Comparison of ENCODE assay signal across 8 cellular contexts in the genomic region with DNA sequence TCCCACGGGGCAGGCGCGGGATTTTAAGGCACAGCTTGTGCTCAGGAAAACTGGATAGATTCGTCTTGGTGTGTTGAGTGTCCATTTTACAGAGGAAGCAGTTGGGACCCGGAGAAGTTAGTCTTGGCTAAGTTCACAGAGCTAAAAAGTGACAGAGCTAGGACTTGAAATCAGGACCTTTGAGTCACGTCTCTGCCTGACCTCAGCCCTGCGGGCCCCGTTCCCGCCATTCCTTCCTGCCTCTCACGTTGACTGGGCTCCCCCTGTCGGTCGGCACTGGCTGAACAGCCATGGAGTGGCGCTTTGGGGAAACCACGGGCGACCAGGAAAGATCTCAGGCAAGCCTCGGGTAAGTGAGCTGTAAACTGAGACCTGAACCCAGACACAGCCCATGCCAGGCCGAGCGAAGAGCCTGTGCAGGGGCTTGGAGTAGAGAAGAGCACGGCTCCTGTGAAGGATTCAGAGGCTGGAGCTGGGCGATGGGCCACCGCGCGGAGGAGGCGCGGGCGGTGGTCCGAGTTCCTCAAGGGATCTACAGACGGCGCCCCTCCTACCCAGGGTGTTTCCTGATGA. TPM values are rescaled to one million over a fixed set of nuclear protein-coding genes. Genes with fewer than 3 reads are reported as not detected.
DNase-seq lines count a peak whose midpoint lies in the region; ATAC-seq, FAIRE-seq and TF ChIP-seq lines count a peak whose summit lies in the region.

No MANE protein-coding gene starts in this region.

- H3K4me2 ChIP-seq in MM.1S (ENCODE audit: low read depth, low read length): peak overlapping the region; percentile 88

- no peaks in the 10 kb centered on the region for H3F3A ChIP-seq in MM.1S (ENCODE audit: insufficient read depth, low read length)

- no peaks in the 10 kb centered on the region for H3K79me2 ChIP-seq in MM.1S (ENCODE audit: low read length)

- H3K27ac ChIP-seq in MM.1S (ENCODE audit: low read length): no peak overlapping the region
- H3K27ac ChIP-seq in lung (ENCODE audit: low read depth in 1 of 2, low read length in 1 of 2): no peak overlapping the region

- peak; percentile 52 for FAIRE-seq in H54 (lab: Jason Lieb, UNC)

- TF ChIP-seq POLR2A in H54 (IDR thresholded peaks at IDR 0.05; ENCODE audit: low read depth, low read length): no peak

- peak; percentile 96 for ATAC-seq in lung (ENCODE audit: insufficient read depth, low FRiP score)

- TF ChIP-seq CTCF in MM.1S (IDR thresholded peaks at IDR 0.05; ENCODE audit: low read length) (peak; percentile 98), lung (IDR thresholded peaks at IDR 0.05; ENCODE audit: control extremely low read depth, extremely low read depth) (peak; percentile 98)

- DNase-seq in Daoy (ENCODE audit: low read depth): peak; percentile 89
- peak; percentile 91 for DNase-seq in H54 (ENCODE audit: insufficient read length, low spot score)
- DNase-seq in MM.1S: peak; percentile 84
- peak; percentile 72 to 85 for DNase-seq in activated CD4-positive, alpha-beta T cell treated with anti-CD3 and anti-CD28 coated beads, Interleukin-2, amount 50 U/mL, for 24 hours (ENCODE audit: low read depth in 1 of 2, low spot score in 1 of 2)
- DNase-seq in ecto neural progenitor cell (ENCODE audit: low spot score): peak; percentile 90
- peak; percentile 90 for DNase-seq in lung (ENCODE audit: low spot score)
- DNase-seq in stimulated activated CD4-positive, alpha-beta T cell treated with anti-CD3 and anti-CD28 coated beads, TNF-alpha, amount 100 ng/mL, for 4 hours (ENCODE audit: low read depth in 3 of 3): peak; percentile 70 to 72 (median 72)
- no peak for DNase-seq in NCI-H1105 treated with DMSO at 0.1 percent for 48 hours (lab: John Stamatoyannopoulos, UW)

- H3K36me3 ChIP-seq in MM.1S (replicated peaks; ENCODE audit: insufficient read depth, low read length) (no peaks in the 10 kb centered on the region), lung (ENCODE audit: control insufficient read depth in 2 of 2, insufficient read depth in 2 of 2, low read length in 2 of 2) (no peaks in the 10 kb centered on the region)

- peaks cover 19% of the 10 kb centered on the region for H3K4me1 ChIP-seq in MM.1S (ENCODE audit: low read length)
- H3K4me1 ChIP-seq in lung (ENCODE audit: control insufficient read depth in 2 of 2, insufficient read depth in 2 of 2, low read length in 2 of 2): no peaks in the 10 kb centered on the region

- H3K9me2 ChIP-seq in MM.1S (replicated peaks; ENCODE audit: insufficient read depth, low read length): no peaks in the 10 kb centered on the region

- peak overlapping the region; percentile 37; the same call in 1 of the 2 replicates for H3K9ac ChIP-seq in MM.1S (ENCODE audit: low read length)

- no peaks in the 10 kb centered on the region for H3K9me3 ChIP-seq in MM.1S (replicated peaks; ENCODE audit: insufficient read depth, low read length)
- H3K9me3 ChIP-seq in lung (ENCODE audit: control insufficient read depth in 2 of 2, insufficient read depth in 1 of 2, low read length in 1 of 2): no peaks in the 10 kb centered on the region

- H3K27me3 ChIP-seq in MM.1S (replicated peaks; ENCODE audit: insufficient read depth, low read length): no peaks in the 10 kb centered on the region
- H3K27me3 ChIP-seq in lung (ENCODE audit: control insufficient read depth, insufficient read depth): no peaks in the 10 kb centered on the region

- H3K4me3 ChIP-seq in MM.1S (ENCODE audit: low read length) (peak overlapping the region; percentile 55), lung (no peak overlapping the region)

- no peaks in the 10 kb centered on the region for H4K20me1 ChIP-seq in MM.1S (ENCODE audit: insufficient read depth, low read length)

- 12 to 17% methylated on average over 29 of the region's 29 CpGs for WGBS in lung, 2 donors

- H2AFZ ChIP-seq in MM.1S (ENCODE audit: low read length): peak overlapping the region; percentile 93

RNA-seq across cellular contexts. Expression of a gene that starts 54.1 kb away (rescaled TPM):
- total RNA-seq in Daoy (2014; rRNA removed; shearing (Covaris generic)): 1.4 and 4.6 TPM in 2 replicates
- 10 to 100 TPM in 1 of 2 donors, 1 to 10 TPM in 1; 4.4 to 31.3 TPM for total RNA-seq in lung
- polyA plus RNA-seq in lung: 1 to 10 TPM; 1.5 to 2.7 TPM
